ENCODE assay signal across 21 cellular contexts in genomic region chr14:30779210-30779609, GRCh38.
A peak's percentile ranks its signal among the peaks of the same experiment; 100 is the strongest.
DNase-seq lines count a peak whose midpoint lies in the region; ATAC-seq, FAIRE-seq and TF ChIP-seq lines count a peak whose summit lies in the region.
"Had no signal": no experiment of that assay in that cellular context is flagged by ENCODE, and none has a peak within 500 bp of the region (broad histone marks: within the 10 kb centered on the region; RNA-seq: fewer than 3 reads in every experiment).

No MANE protein-coding gene starts in this region.

- no peak for TF ChIP-seq POLR2A in breast epithelium (IDR thresholded peaks at IDR 0.05)
- TF ChIP-seq POLR2A in GM12878 (IDR thresholded peaks at IDR 0.05; ENCODE audit: low read depth, low read length), result no peak

- POLR2A ChIA-PET in MCF 10A (lab: Yijun Ruan, JAX), result interaction anchor here (0.7 kb wide), 1 partner anchor 27 kb away, joined by 3 read pairs; no protein-coding TSS in a partner anchor
- POLR2A ChIA-PET in GM12878 (lab: Charles Lee), result no interaction called here

- DNase-seq in MCF 10A (ENCODE audit: unreplicated experiment) (peak; percentile 42), breast epithelium (ENCODE audit: low spot score in 2 of 2) (no peak), GM12878 (ENCODE audit: low read depth, low spot score) (no peak), renal cortical epithelial cell (ENCODE audit: low read depth) (peak; percentile 29), GOT3 (lab: John Stamatoyannopoulos, UW) (no peak), D721Med (ENCODE audit: insufficient read length, low spot score) (no peak)
- DNase-seq in stimulated activated CD4-positive, alpha-beta T cell treated with anti-CD3 and anti-CD28 coated beads, Interleukin-15, amount 100 ng/mL, for 24 hours, result no peak
- DNase-seq: activated CD4-positive, alpha-beta T cell treated with anti-CD3 and anti-CD28 coated beads for 36 hours; activated T-cell treated with anti-CD3 and anti-CD28 coated beads, Interleukin-2, amount 50 U/mL, for 24 hours; amygdala; CD4-positive, alpha-beta memory T cell; gastrocnemius medialis; immature natural killer cell; NCI-H1436 treated with DMSO at 0.1 percent for 48 hours; NCI-H446 treated with DMSO at 0.1 percent for 48 hours; thyroid gland had no signal

- H3K4me1 Mint-ChIP-seq in MCF 10A (ENCODE audit: insufficient read depth, unreplicated experiment), result no peaks in the 10 kb centered on the region
- H3K4me1 Mint-ChIP-seq: activated CD4-positive, alpha-beta T cell treated with anti-CD3 and anti-CD28 coated beads for 36 hours; CD4-positive, alpha-beta memory T cell; GM23338; immature natural killer cell had no signal

- no peaks in the 10 kb centered on the region for H3K36me3 Mint-ChIP-seq in MCF 10A (ENCODE audit: insufficient read depth, unreplicated experiment)
- H3K36me3 Mint-ChIP-seq: CD4-positive, alpha-beta memory T cell had no signal

- H4K20me1 ChIP-seq in GM12878 (ENCODE audit: control insufficient read depth, insufficient read depth), result no peaks in the 10 kb centered on the region

- H3K4me1 ChIP-seq in breast epithelium, result no peaks in the 10 kb centered on the region
- no peaks in the 10 kb centered on the region for H3K4me1 ChIP-seq in GM12878 (ENCODE audit: control insufficient read depth, insufficient read depth, low read length)
- H3K4me1 ChIP-seq: gastrocnemius medialis, thyroid gland had no signal

- SMC1A ChIA-PET in GM12878 (lab: Charles Lee; ENCODE audit: uncharacterized antibody, unreplicated experiment), result interaction anchor here (1.5 kb wide), 1 partner anchor 10 kb away, joined by 5 read pairs; no protein-coding TSS in a partner anchor

- H3K9me3 ChIP-seq in breast epithelium, result no peaks in the 10 kb centered on the region
- H3K9me3 ChIP-seq in GM12878 (replicated peaks; ENCODE audit: control insufficient read depth, insufficient read depth, low read length), result no peaks in the 10 kb centered on the region
- H3K9me3 ChIP-seq: gastrocnemius medialis, thyroid gland had no signal

- in situ Hi-C loops in GM12878 (cut with MboI), result no loop called here

- H3K27ac ChIP-seq in breast epithelium (no peak overlapping the region), GM12878 (ENCODE audit: control insufficient read depth, insufficient read depth) (no peak overlapping the region)
- H3K27ac ChIP-seq: 22Rv1, gastrocnemius medialis, thyroid gland had no signal

- no peak overlapping the region for H2AFZ ChIP-seq in GM12878 (ENCODE audit: control insufficient read depth, low read depth, low read length)

- peaks cover 35% of the 10 kb centered on the region for H3K27me3 Mint-ChIP-seq in MCF 10A (ENCODE audit: insufficient read depth, unreplicated experiment)

- TF ChIP-seq RAD21 in GM12878 (IDR thresholded peaks at IDR 0.05; ENCODE audit: insufficient read depth, low read depth, low read length), result no peak

- RAD21 ChIA-PET in GM12878 (lab: Charles Lee; ENCODE audit: unreplicated experiment), result no interaction called here

- FAIRE-seq in GM12878 (lab: Jason Lieb, UNC) (no peak), D721Med (lab: Jason Lieb, UNC) (no peak)
- FAIRE-seq: RCC 7860 had no signal

- BruUV-seq in MCF 10A (replicated peaks; lab: Mats Ljungman, UMichigan) (no TSS peak), GM12878 (replicated peaks; lab: Mats Ljungman, UMichigan) (no TSS peak)

- CTCF ChIA-PET in MCF 10A (lab: Yijun Ruan, JAX), result interaction anchor here (0.9 kb wide), 1 partner anchor 508 kb away, joined by 3 read pairs; no protein-coding TSS in a partner anchor
- CTCF ChIA-PET in GM12878 (lab: Yijun Ruan, JAX), result no interaction called here

- no peak overlapping the region for H3K4me3 Mint-ChIP-seq in MCF 10A (ENCODE audit: unreplicated experiment)
- H3K4me3 Mint-ChIP-seq: activated CD4-positive, alpha-beta T cell treated with anti-CD3 and anti-CD28 coated beads for 36 hours; activated T-cell treated with anti-CD3 and anti-CD28 coated beads, Interleukin-2, amount 50 U/mL, for 24 hours; CD4-positive, alpha-beta memory T cell; GM23338; immature natural killer cell; T-helper 2 cell treated with Interferon-gamma antibody and Interleukin-4, amounts not matched to agents 5 μg/mL and 100 μg/mL, for 36 hours had no signal

- H3K36me3 ChIP-seq in breast epithelium, result no peaks in the 10 kb centered on the region
- no peaks in the 10 kb centered on the region for H3K36me3 ChIP-seq in GM12878 (ENCODE audit: control insufficient read depth in 2 of 2, insufficient read depth in 2 of 2, low read length in 1 of 2)
- H3K36me3 ChIP-seq: gastrocnemius medialis, thyroid gland had no signal

- intact Hi-C loops in MCF 10A (cut with micrococcal nuclease) (no loop called here), breast epithelium (cut with DNase I; ENCODE audit: low total_unique reads) (no loop called here), GM12878 (cut with micrococcal nuclease; ENCODE audit: unreplicated experiment) (no loop called here)

- no peak overlapping the region for H3K4me2 ChIP-seq in GM12878 (ENCODE audit: control insufficient read depth, insufficient read depth)
- H3K4me2 ChIP-seq: GM23338 had no signal

- no peak overlapping the region for H3K4me3 ChIP-seq in breast epithelium
- no peak overlapping the region for H3K4me3 ChIP-seq in GM12878
- H3K4me3 ChIP-seq: gastrocnemius medialis, GM23338, thyroid gland had no signal

- H3K27me3 ChIP-seq in breast epithelium (no peaks in the 10 kb centered on the region), GM12878 (replicated peaks in 1 of 2; ENCODE audit: control insufficient read depth in 2 of 2, insufficient read depth in 2 of 2, low read length in 1 of 2) (no peaks in the 10 kb centered on the region)
- H3K27me3 ChIP-seq: gastrocnemius medialis, thyroid gland had no signal

- TF ChIP-seq EP300 in GM12878 (IDR thresholded peaks at IDR 0.05; ENCODE audit: borderline replicate concordance in 1 of 2, control insufficient read depth in 1 of 2, low read depth in 2 of 2, low read length in 2 of 2), result no peak

- peak; percentile 77 for ATAC-seq in HG03432 (IDR thresholded peaks at IDR 0.05; ENCODE audit: unreplicated experiment)
- peak; percentile 56 for ATAC-seq in GM12878
- ATAC-seq: activated CD4-positive, alpha-beta T cell treated with anti-CD3 and anti-CD28 coated beads for 36 hours; gastrocnemius medialis; GM23338 had no signal

- no peak overlapping the region for H3K9ac ChIP-seq in GM12878 (ENCODE audit: control insufficient read depth, insufficient read depth, low read length)

- no peaks in the 10 kb centered on the region for H3K79me2 ChIP-seq in GM12878 (ENCODE audit: control insufficient read depth, insufficient read depth, low read length)

- H3K9me3 Mint-ChIP-seq in MCF 10A (ENCODE audit: unreplicated experiment), result no peaks in the 10 kb centered on the region
- H3K9me3 Mint-ChIP-seq: activated T-cell treated with anti-CD3 and anti-CD28 coated beads, Interleukin-2, amount 50 U/mL, for 24 hours; GM23338; T-helper 2 cell treated with Interferon-gamma antibody and Interleukin-4, amounts not matched to agents 5 μg/mL and 100 μg/mL, for 36 hours had no signal

- H3K27ac Mint-ChIP-seq in MCF 10A (ENCODE audit: low read depth, unreplicated experiment), result no peak overlapping the region
- H3K27ac Mint-ChIP-seq: activated CD4-positive, alpha-beta T cell treated with anti-CD3 and anti-CD28 coated beads for 36 hours; activated T-cell treated with anti-CD3 and anti-CD28 coated beads, Interleukin-2, amount 50 U/mL, for 24 hours; CD4-positive, alpha-beta memory T cell; GM23338; immature natural killer cell; T-helper 2 cell treated with Interferon-gamma antibody and Interleukin-4, amounts not matched to agents 5 μg/mL and 100 μg/mL, for 36 hours had no signal

- no peak for TF ChIP-seq CTCF in MCF 10A (IDR thresholded peaks at IDR 0.05; ENCODE audit: unreplicated experiment)
- no peak for TF ChIP-seq CTCF in breast epithelium (IDR thresholded peaks at IDR 0.05)
- TF ChIP-seq CTCF in GM12878 (IDR thresholded peaks at IDR 0.05 in 2 of 3, conservative IDR thresholded peaks at IDR 0.05 in 1 of 3; ENCODE audit: control insufficient read depth in 2 of 3, extremely low read depth in 1 of 3, insufficient read depth in 1 of 3, low read depth in 3 of 3, low read length in 3 of 3), result no peak
- TF ChIP-seq CTCF in D721Med (IDR thresholded peaks at IDR 0.05; ENCODE audit: insufficient read depth, missing control alignments), result no peak

TF ChIP-seq in GM12878, 131 proteins besides CTCF, POLR2A, EP300 and RAD21 (continues in another document):
- TF ChIP-seq ZBTB40 (IDR thresholded peaks at IDR 0.05; ENCODE audit: borderline replicate concordance), result peak; percentile 95
- no peak for TF ChIP-seq KLF5 (IDR thresholded peaks at IDR 0.05; ENCODE audit: partially characterized antibody)

Comparison
In these comparisons a context has a peak if more than half of its experiments do, and no peak if none do; other contexts are left out.
1. DNase-seq: peak in MCF 10A (single experiment) and renal cortical epithelial cell (single experiment); none in breast epithelium (0 of 2), GM12878 (single experiment), GOT3 (single experiment), stimulated activated CD4-positive, alpha-beta T cell treated with anti-CD3 and anti-CD28 coated beads, Interleukin-15, amount 100 ng/mL, for 24 hours (single experiment) and D721Med (single experiment).